17 cellular contexts compared by ENCODE assay signal in the genomic region with DNA sequence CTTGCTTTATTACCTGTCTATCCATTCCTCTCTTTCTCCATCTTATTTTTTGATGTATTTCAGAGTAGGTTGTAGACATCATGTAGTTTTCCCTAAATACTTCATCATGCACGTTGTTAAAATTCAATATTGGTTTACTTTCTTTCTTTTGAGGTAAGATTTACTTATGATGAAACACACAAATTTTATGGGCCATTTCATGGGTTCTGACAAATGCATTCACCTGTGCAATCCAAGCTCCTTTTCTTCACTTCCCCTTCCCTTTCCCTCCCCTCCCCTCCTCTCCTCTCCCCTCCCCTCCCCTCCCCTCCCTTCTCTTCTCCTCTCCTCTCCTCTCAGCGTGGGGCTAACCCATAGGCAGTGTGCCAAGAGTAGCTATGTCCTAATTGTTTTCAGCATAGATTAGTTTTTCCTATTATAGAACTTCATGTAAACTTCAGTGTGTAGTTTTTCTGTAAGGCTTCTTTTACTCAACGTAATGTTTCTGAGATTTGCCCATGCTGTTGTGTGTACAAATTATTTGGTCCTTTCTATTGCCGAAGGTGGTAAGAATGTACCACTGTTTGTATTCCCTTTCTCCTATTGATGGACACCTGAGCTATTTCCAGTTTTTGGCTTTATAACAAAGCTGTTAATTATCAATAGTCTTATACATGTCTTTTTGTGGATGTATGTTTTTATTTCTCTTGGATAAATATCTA.
"Had no signal": no experiment of that assay in that cellular context is flagged by ENCODE, and none has a peak within 500 bp of the region (broad histone marks: within the 10 kb centered on the region; RNA-seq: fewer than 3 reads in every experiment).

No MANE protein-coding gene starts in this region.

- DNase-seq: activated CD4-positive, alpha-beta T cell treated with anti-CD3 and anti-CD28 coated beads for 4 hours; activated CD8-positive, alpha-beta memory T cell treated with anti-CD3 and anti-CD28 coated beads, Interleukin-2, amount 50 U/mL, for 4 hours; activated CD8-positive, alpha-beta T cell treated with anti-CD3 and anti-CD28 coated beads, Interleukin-2, amount 10 ng/mL, durations not matched to agents 7 days and 5 days; activated effector memory CD4-positive, alpha-beta T cell treated with anti-CD3 and anti-CD28 coated beads, Interleukin-2, amount 50 U/mL, for 16 hours; activated T-cell treated with anti-CD3 and anti-CD28 coated beads, Interleukin-2, amount 50 U/mL, for 48 hours; adrenal gland; dorsolateral prefrontal cortex; endodermal cell; left colon; pancreas; stimulated activated CD4-positive, alpha-beta T cell treated with anti-CD3 and anti-CD28 coated beads, Interleukin-1b, Interleukin-23, amount 100 ng/mL, for 48 hours; stomach had no signal

- H3K27me3 ChIP-seq: adrenal gland, neural progenitor cell, pancreas, stomach had no signal

- H3K36me3 Mint-ChIP-seq: activated naive CD4-positive, alpha-beta T cell treated with anti-CD3 and anti-CD28 coated beads, Interleukin-2, amount 50 U/mL, for 24 hours; neural progenitor cell; WTC11 had no signal

- H3K4me2 ChIP-seq: neural progenitor cell had no signal

- H3K4me3 Mint-ChIP-seq: activated CD8-positive, alpha-beta T cell treated with anti-CD3 and anti-CD28 coated beads, Interleukin-2, amount 10 ng/mL, durations not matched to agents 7 days and 5 days; activated naive CD4-positive, alpha-beta T cell treated with anti-CD3 and anti-CD28 coated beads, Interleukin-2, amount 50 U/mL, for 24 hours; endodermal cell; neural progenitor cell; WTC11 had no signal

- H3K27ac ChIP-seq: adrenal gland, dorsolateral prefrontal cortex, neural progenitor cell, pancreas, stomach, thoracic aorta had no signal

- H3K36me3 ChIP-seq: adrenal gland, neural progenitor cell, pancreas, stomach, thoracic aorta had no signal

- H3K27ac Mint-ChIP-seq: activated CD8-positive, alpha-beta T cell treated with anti-CD3 and anti-CD28 coated beads, Interleukin-2, amount 10 ng/mL, durations not matched to agents 7 days and 5 days; activated naive CD4-positive, alpha-beta T cell treated with anti-CD3 and anti-CD28 coated beads, Interleukin-2, amount 50 U/mL, for 24 hours; endodermal cell; neural progenitor cell; WTC11 had no signal

- H2AFZ ChIP-seq: neural progenitor cell had no signal

- H3K4me3 ChIP-seq: adrenal gland, dorsolateral prefrontal cortex, lung, neural progenitor cell, pancreas, stomach, thoracic aorta had no signal

- ATAC-seq: activated CD8-positive, alpha-beta T cell treated with anti-CD3 and anti-CD28 coated beads, Interleukin-2, amount 10 ng/mL, durations not matched to agents 7 days and 5 days; left colon; pancreas; WTC11 had no signal

- H3K9me3 Mint-ChIP-seq: activated naive CD4-positive, alpha-beta T cell treated with anti-CD3 and anti-CD28 coated beads, Interleukin-2, amount 50 U/mL, for 24 hours; endodermal cell; WTC11 had no signal

- H3K4me1 ChIP-seq: adrenal gland, pancreas had no signal
